ENCODE assay signal across 10 cellular contexts in genomic region chr6:165889636-165890403, GRCh38.
DNase-seq lines count a peak whose midpoint lies in the region; ATAC-seq and TF ChIP-seq lines count a peak whose summit lies in the region.
"Had no signal": no experiment of that assay in that cellular context is flagged by ENCODE, and none has a peak within 500 bp of the region (broad histone marks: within the 10 kb centered on the region; RNA-seq: fewer than 3 reads in every experiment).

No MANE protein-coding gene starts in this region.

- no peaks in the 10 kb centered on the region for H3K36me3 ChIP-seq in colonic mucosa
- H3K36me3 ChIP-seq: upper lobe of left lung had no signal

- H3K27me3 ChIP-seq in colonic mucosa = no peaks in the 10 kb centered on the region
- H3K27me3 ChIP-seq: upper lobe of left lung had no signal

- H3K9me3 ChIP-seq in colonic mucosa = no peaks in the 10 kb centered on the region
- H3K9me3 ChIP-seq: upper lobe of left lung had no signal

- peak; percentile 69 for DNase-seq in DMS53 (lab: John Stamatoyannopoulos, UW)
- no peak for DNase-seq in DMS53 treated with DMSO at 0.1 percent for 48 hours (lab: John Stamatoyannopoulos, UW; ENCODE audit: unreplicated experiment)
- peak; percentile 23 for DNase-seq in NCI-H1092 (lab: John Stamatoyannopoulos, UW)
- peak; percentile 19 for DNase-seq in fibroblast of peridontal ligament (ENCODE audit: extremely low read depth)
- peak; percentile 33 for DNase-seq in renal cortical epithelial cell (ENCODE audit: low read depth)
- DNase-seq in HPDE6-E6E7 (ENCODE audit: extremely low spot score) = no peak
- DNase-seq in colonic mucosa = no peak
- DNase-seq: upper lobe of left lung had no signal

- no peaks in the 10 kb centered on the region for H3K4me1 ChIP-seq in colonic mucosa
- H3K4me1 ChIP-seq: upper lobe of left lung had no signal

- H3K27ac ChIP-seq in colonic mucosa = no peak overlapping the region
- H3K27ac ChIP-seq: upper lobe of left lung had no signal

- ATAC-seq in HG02884 (IDR thresholded peaks at IDR 0.05; ENCODE audit: unreplicated experiment) = no peak

- H3K9ac ChIP-seq in colonic mucosa (ENCODE audit: low read depth in 2 of 2, low read length in 2 of 2) = no peak overlapping the region

- intact Hi-C loops in colonic mucosa (cut with DNase I) = loop anchor here (2.0 kb wide), 1 partner anchor 209 kb away; no protein-coding TSS in a partner anchor

- TF ChIP-seq CTCF in colonic mucosa (IDR thresholded peaks at IDR 0.05) = no peak

- no peak overlapping the region for H3K4me3 ChIP-seq in colonic mucosa
- H3K4me3 ChIP-seq: lung, upper lobe of left lung had no signal

Comparison
In these comparisons a context has a peak if more than half of its experiments do, and no peak if none do; other contexts are left out.
1. DNase-seq: peak in DMS53 (single experiment), NCI-H1092 (single experiment), fibroblast of peridontal ligament (single experiment) and renal cortical epithelial cell (single experiment); none in DMS53 treated with DMSO at 0.1 percent for 48 hours (single experiment), HPDE6-E6E7 (single experiment) and colonic mucosa (single experiment).